12 cellular contexts compared by ENCODE assay signal in genomic region chr1:241156231-241156965, GRCh38.
DNase-seq lines count a peak whose midpoint lies in the region; ATAC-seq and TF ChIP-seq lines count a peak whose summit lies in the region.
"Had no signal": no experiment of that assay in that cellular context is flagged by ENCODE, and none has a peak within 500 bp of the region (broad histone marks: within the 10 kb centered on the region; RNA-seq: fewer than 3 reads in every experiment).

No MANE protein-coding gene starts in this region.

- TF ChIP-seq CTCF in IMR-90 (conservative IDR thresholded peaks at IDR 0.05; ENCODE audit: low read depth, low read length) (no peak), body of pancreas (IDR thresholded peaks at IDR 0.05) (no peak), WTC11 (IDR thresholded peaks at IDR 0.05) (no peak)

- H3K27me3 ChIP-seq in IMR-90 (ENCODE audit: control insufficient read depth, insufficient read depth, low read length) (no peaks in the 10 kb centered on the region), body of pancreas (no peaks in the 10 kb centered on the region), mesenchymal stem cell (ENCODE audit: control insufficient read depth in 1 of 2, insufficient read depth in 1 of 2, low read length in 2 of 2) (no peaks in the 10 kb centered on the region)

- H4K8ac ChIP-seq in IMR-90 (ENCODE audit: low read depth in 2 of 2, low read length in 2 of 2) (no peak overlapping the region), mesenchymal stem cell (ENCODE audit: low read length) (no peak overlapping the region)

- H3K4me2 ChIP-seq in IMR-90 (ENCODE audit: low read depth, low read length): no peak overlapping the region
- no peak overlapping the region for H3K4me2 ChIP-seq in mesenchymal stem cell (ENCODE audit: low read length, poor library complexity, severe bottlenecking)

- no peak overlapping the region; the same call in 1 of the 2 replicates for H3K27ac Mint-ChIP-seq in WTC11

- H3K9me3 ChIP-seq in IMR-90 (ENCODE audit: control insufficient read depth, insufficient read depth, low read length) (peaks cover 13% of the 10 kb centered on the region), body of pancreas (peaks cover 0 to 4% (median 0%) of the 10 kb centered on the region in 3 donors), mesenchymal stem cell (ENCODE audit: control insufficient read depth, low read length) (peaks cover 5% of the 10 kb centered on the region)
- H3K9me3 ChIP-seq: Caco-2 had no signal

- no peak overlapping the region for H2BK15ac ChIP-seq in IMR-90 (ENCODE audit: low read depth, low read length)
- no peak overlapping the region for H2BK15ac ChIP-seq in mesenchymal stem cell (ENCODE audit: low read depth, poor library complexity, severe bottlenecking)

- no peak for ATAC-seq in IMR-90 (ENCODE audit: low read depth)
- peak; percentile 92 for ATAC-seq in body of pancreas
- ATAC-seq in WTC11: no peak
- ATAC-seq in HG02759 (IDR thresholded peaks at IDR 0.05; ENCODE audit: unreplicated experiment): no peak
- ATAC-seq: SK-N-SH treated with all-trans-retinoic acid at 6 μM for 48 hours had no signal

- CTCF ChIA-PET in IMR-90 (lab: Yijun Ruan, JAX) (interaction anchor here (0.6 kb wide), 1 partner anchor 71 kb away, joined by 4 read pairs; no protein-coding TSS in a partner anchor), WTC11 (lab: Charles Lee) (interaction anchor here (0.9 kb wide), 1 partner anchor 113 kb away, joined by 3 read pairs; no protein-coding TSS in a partner anchor)

- no peak overlapping the region for H2AK9ac ChIP-seq in IMR-90 (replicated peaks; ENCODE audit: low read depth, low read length, poor library complexity)

- no peak overlapping the region for H2BK120ac ChIP-seq in IMR-90 (ENCODE audit: low read depth, low read length)
- no peak overlapping the region for H2BK120ac ChIP-seq in mesenchymal stem cell (ENCODE audit: low read depth, low read length)

- TF ChIP-seq POLR2A in IMR-90 (IDR thresholded peaks at IDR 0.05; ENCODE audit: low read depth, low read length) (no peak), body of pancreas (IDR thresholded peaks at IDR 0.05) (no peak)

- H2AFZ ChIP-seq in IMR-90 (replicated peaks; ENCODE audit: low read length, poor library complexity) (no peak overlapping the region), mesenchymal stem cell (ENCODE audit: low read depth, low read length) (no peak overlapping the region)

- no peaks in the 10 kb centered on the region for H3K36me3 ChIP-seq in IMR-90 (ENCODE audit: control insufficient read depth, insufficient read depth, low read length)
- H3K36me3 ChIP-seq in body of pancreas (replicated peaks in 1 of 2; ENCODE audit: insufficient read depth in 1 of 2, low read depth in 2 of 2): no peaks in the 10 kb centered on the region
- H3K36me3 ChIP-seq in mesenchymal stem cell (ENCODE audit: control insufficient read depth in 1 of 2, insufficient read depth in 2 of 2, low read depth in 1 of 2, low read length in 2 of 2): no peaks in the 10 kb centered on the region

- dilution Hi-C loops in IMR-90 (cut with HindIII; ENCODE audit: low sequenced_read_pairs, unreplicated experiment): no loop called here

- no peaks in the 10 kb centered on the region for H3K4me1 ChIP-seq in IMR-90 (ENCODE audit: control insufficient read depth, insufficient read depth, low read length)
- H3K4me1 ChIP-seq in body of pancreas: peaks cover 10% of the 10 kb centered on the region
- H3K4me1 ChIP-seq in mesenchymal stem cell (ENCODE audit: control insufficient read depth, insufficient read depth, low read depth, low read length): peaks cover 8% of the 10 kb centered on the region
- H3K4me1 ChIP-seq: Caco-2 had no signal

- H3K4ac ChIP-seq in IMR-90 (ENCODE audit: low read depth, low read length): no peak overlapping the region
- no peak overlapping the region for H3K4ac ChIP-seq in mesenchymal stem cell (ENCODE audit: low read depth in 1 of 2, low read length in 2 of 2)

- no peak overlapping the region for H3K56ac ChIP-seq in IMR-90 (ENCODE audit: extremely low read depth, insufficient read depth, low read length)

- H3K18ac ChIP-seq in IMR-90 (ENCODE audit: low read depth, low read length) (no peak overlapping the region), mesenchymal stem cell (ENCODE audit: low read depth in 1 of 2, low read length in 2 of 2) (no peak overlapping the region)

- no CpG with 5 or more reads among the region's 3 CpGs for WGBS in IMR-90 (ENCODE audit: extremely low coverage in 2 of 2, insufficient read length in 1 of 2), 2 experiments
- WGBS in body of pancreas, 2 donors: 12 to 16% methylated on average over 3 of the region's 3 CpGs
- WGBS in mesenchymal stem cell: 48% methylated on average over 2 of the region's 3 CpGs

- no peaks in the 10 kb centered on the region for H3K79me1 ChIP-seq in IMR-90 (ENCODE audit: low read depth in 1 of 2, low read length in 2 of 2)
- no peaks in the 10 kb centered on the region for H3K79me1 ChIP-seq in mesenchymal stem cell (replicated peaks; ENCODE audit: low read length, poor library complexity, severe bottlenecking)

- H3K9me1 ChIP-seq in IMR-90 (ENCODE audit: insufficient read depth, low read length): no peaks in the 10 kb centered on the region

- H2BK20ac ChIP-seq in IMR-90 (ENCODE audit: low read depth, low read length): no peak overlapping the region

- H2AK5ac ChIP-seq in IMR-90 (ENCODE audit: low read depth, low read length) (no peak overlapping the region), mesenchymal stem cell (ENCODE audit: low read length, severe bottlenecking) (no peak overlapping the region)

- H3K36me3 Mint-ChIP-seq in WTC11: peaks cover 8% of the 10 kb centered on the region

- H3K27me3 Mint-ChIP-seq in WTC11 (ENCODE audit: low read depth): no peaks in the 10 kb centered on the region

- H2BK5ac ChIP-seq in IMR-90 (ENCODE audit: low read depth, low read length, poor library complexity, severe bottlenecking) (no peak overlapping the region), mesenchymal stem cell (ENCODE audit: low read depth, low read length, poor library complexity, severe bottlenecking) (no peak overlapping the region)

- DNase-seq in COLO668 (lab: John Stamatoyannopoulos, UW; ENCODE audit: unreplicated experiment): peak; percentile 66
- peak; percentile 2 for DNase-seq in IMR-90
- peak; percentile 50 to 79 (median 65) for DNase-seq in body of pancreas
- peak; percentile 2 for DNase-seq in mesenchymal stem cell
- DNase-seq in NCI-H1048 (lab: John Stamatoyannopoulos, UW): no peak
- DNase-seq in WTC11 (ENCODE audit: low spot score): no peak
- no peak for DNase-seq in NCI-H2227 (lab: John Stamatoyannopoulos, UW; ENCODE audit: unreplicated experiment)
- DNase-seq: activated CD8-positive, alpha-beta memory T cell treated with anti-CD3 and anti-CD28 coated beads, Interleukin-2, amount 50 U/mL, for 4 hours; KG1 had no signal

- H3K27ac ChIP-seq in IMR-90 (ENCODE audit: insufficient read depth, low read length): no peak overlapping the region
- peak overlapping the region in 2 of 4 donors; percentile 10 to 34 for H3K27ac ChIP-seq in body of pancreas
- H3K27ac ChIP-seq in mesenchymal stem cell (ENCODE audit: low read length, poor library complexity, severe bottlenecking): no peak overlapping the region

- H3K4me1 Mint-ChIP-seq in WTC11: peaks cover 9% of the 10 kb centered on the region; the same call in 1 of the 2 replicates

- H3K9ac ChIP-seq in IMR-90 (ENCODE audit: low read depth, low read length) (no peak overlapping the region), mesenchymal stem cell (ENCODE audit: low read length) (peak overlapping the region; percentile 11)

- intact Hi-C loops in IMR-90 (cut with micrococcal nuclease): no loop called here
- intact Hi-C loops in body of pancreas (cut with DNase I): no loop called here

- H3K14ac ChIP-seq in IMR-90 (replicated peaks; ENCODE audit: low read depth, low read length) (no peak overlapping the region), mesenchymal stem cell (ENCODE audit: low read length in 2 of 2) (no peak overlapping the region)

- H3K23ac ChIP-seq in IMR-90 (ENCODE audit: low read depth, low read length) (no peak overlapping the region), mesenchymal stem cell (ENCODE audit: low read length in 2 of 2) (no peak overlapping the region)

- no peak overlapping the region for H2BK12ac ChIP-seq in mesenchymal stem cell (ENCODE audit: low read length in 2 of 2)

- POLR2A ChIA-PET in IMR-90 (lab: Charles Lee; ENCODE audit: unreplicated experiment): no interaction called here
- POLR2A ChIA-PET in WTC11 (lab: Charles Lee): no interaction called here

- no peak for TF ChIP-seq RAD21 in IMR-90 (IDR thresholded peaks at IDR 0.05; ENCODE audit: low read length)

- no peaks in the 10 kb centered on the region for H4K20me1 ChIP-seq in IMR-90 (ENCODE audit: insufficient read depth, low read length)

- H3K4me3 ChIP-seq in IMR-90 (ENCODE audit: insufficient read depth, low read depth, low read length): no peak overlapping the region
- H3K4me3 ChIP-seq in body of pancreas: no peak overlapping the region
- H3K4me3 ChIP-seq in mesenchymal stem cell (ENCODE audit: insufficient read depth in 1 of 2, low read depth in 1 of 2, low read length in 2 of 2): no peak overlapping the region

- H3K9me3 Mint-ChIP-seq in WTC11: peaks cover 15% of the 10 kb centered on the region

- no peak overlapping the region for H4K5ac ChIP-seq in IMR-90 (ENCODE audit: low read depth, low read length)

- H3K4me3 Mint-ChIP-seq in WTC11: no peak overlapping the region

- in situ Hi-C loops in IMR-90 (cut with MboI; ENCODE audit: low sequenced_read_pairs): no loop called here

- BruUV-seq in IMR-90 (replicated peaks; lab: Mats Ljungman, UMichigan): no TSS peak

- H4K91ac ChIP-seq in IMR-90 (ENCODE audit: insufficient read depth, low read depth, low read length) (no peak overlapping the region), mesenchymal stem cell (ENCODE audit: low read length) (no peak overlapping the region)

TF ChIP-seq in IMR-90, 13 proteins besides CTCF, POLR2A, EP300 and RAD21 (continues in another document):
- TF ChIP-seq BHLHE40 (IDR thresholded peaks at IDR 0.05; ENCODE audit: low read depth, low read length) (no peak), RCOR1 (IDR thresholded peaks at IDR 0.05; ENCODE audit: insufficient replicate concordance, low read length) (no peak), SMC3 (IDR thresholded peaks at IDR 0.05; ENCODE audit: low read depth, low read length) (no peak), NFE2L2 (IDR thresholded peaks at IDR 0.05; ENCODE audit: low read depth, low read length) (no peak), RFX5 (IDR thresholded peaks at IDR 0.05; ENCODE audit: low read depth, low read length) (no peak), CEBPB (IDR thresholded peaks at IDR 0.05; ENCODE audit: low read depth, low read length) (no peak)

TF ChIP-seq in WTC11, 78 proteins besides CTCF, POLR2A, EP300 and RAD21 (continues in another document):
- TF ChIP-seq OVOL2 (CRISPR knock-in tag; IDR thresholded peaks at IDR 0.05; ENCODE audit: borderline replicate concordance): no peak

Comparison
In these comparisons a context has a peak if more than half of its experiments do, and no peak if none do; other contexts are left out.
1. DNase-seq: peak in COLO668 (single experiment), IMR-90 (single experiment), body of pancreas (4 of 4) and mesenchymal stem cell (single experiment); none in NCI-H1048 (single experiment), WTC11 (single experiment) and NCI-H2227 (single experiment).